Comparison of ENCODE assay signal across 17 cellular contexts in the genomic region with DNA sequence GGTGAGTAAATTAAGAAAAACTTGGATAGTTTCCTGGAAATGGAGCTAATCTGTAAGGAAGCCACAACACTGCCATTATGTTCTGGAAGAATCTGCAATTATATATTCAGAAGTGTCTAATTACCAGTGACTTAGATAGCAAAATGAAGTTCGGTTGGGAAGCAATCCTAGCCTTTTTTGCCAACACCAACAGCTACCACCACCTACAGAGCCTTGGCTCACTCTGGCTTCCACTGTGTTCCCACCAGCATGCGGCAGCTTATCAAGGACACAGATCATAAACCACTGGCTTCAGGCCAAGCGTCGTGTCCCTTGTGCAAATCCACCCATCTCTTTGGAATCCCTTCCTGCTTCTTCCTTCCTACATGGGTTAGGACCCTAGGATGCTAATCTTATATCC.
A peak's percentile ranks its signal among the peaks of the same experiment; 100 is the strongest.
DNase-seq lines count a peak whose midpoint lies in the region; ATAC-seq, FAIRE-seq and TF ChIP-seq lines count a peak whose summit lies in the region.
"Had no signal": no experiment of that assay in that cellular context is flagged by ENCODE, and none has a peak within 500 bp of the region (broad histone marks: within the 10 kb centered on the region; RNA-seq: fewer than 3 reads in every experiment).

No MANE protein-coding gene starts in this region.

- TF ChIP-seq RAD21 in Ishikawa (IDR thresholded peaks at IDR 0.05; ENCODE audit: low read depth) = no peak

- H3K27ac ChIP-seq in left lung = no peak overlapping the region
- H3K27ac ChIP-seq: epithelial cell of prostate, thoracic aorta had no signal

- peak; percentile 76; the same call in 1 of the 2 replicates for TF ChIP-seq EP300 in Ishikawa (IDR thresholded peaks at IDR 0.05; ENCODE audit: borderline replicate concordance)

- no peak for ATAC-seq in GM19397 (IDR thresholded peaks at IDR 0.05; ENCODE audit: unreplicated experiment)
- ATAC-seq in left lung = no peak
- no peak for ATAC-seq in GM18520 (IDR thresholded peaks at IDR 0.05; ENCODE audit: unreplicated experiment)
- ATAC-seq: GM23338 had no signal

- no peaks in the 10 kb centered on the region for H3K27me3 ChIP-seq in left lung

- no peak overlapping the region for H3K4me3 ChIP-seq in left lung
- H3K4me3 ChIP-seq: GM23338, thoracic aorta had no signal

- FAIRE-seq in GM19239 (lab: Jason Lieb, UNC) = no peak
- FAIRE-seq: GM12891 had no signal

- no peak for TF ChIP-seq CTCF in left lung (IDR thresholded peaks at IDR 0.05)

- peaks cover 0 to 38% of the 10 kb centered on the region in 2 donors for H3K4me1 ChIP-seq in left lung

- intact Hi-C loops in left lung (cut with DNase I) = no loop called here

- H3K9me3 ChIP-seq in left lung = no peaks in the 10 kb centered on the region
- H3K9me3 ChIP-seq: thoracic aorta had no signal

- no peaks in the 10 kb centered on the region for H3K36me3 ChIP-seq in left lung

- TF ChIP-seq POLR2A in erythroblast (IDR thresholded peaks at IDR 0.05; ENCODE audit: low read length) = no peak

- DNase-seq in Ammon's horn (ENCODE audit: low spot score) = peak; percentile 58
- peak; percentile 32 for DNase-seq in NCI-H748 treated with DMSO at 0.1 percent for 48 hours (lab: John Stamatoyannopoulos, UW)
- DNase-seq in erythroblast (lab: John Stamatoyannopoulos, UW) = peak; percentile 65 to 70
- no peak for DNase-seq in left lung
- no peak for DNase-seq in GM19239 (ENCODE audit: insufficient read length, low spot score)
- DNase-seq: activated CD4-positive, CD25-positive, alpha-beta regulatory T cell; activated CD8-positive, alpha-beta memory T cell treated with anti-CD3 and anti-CD28 coated beads, Interleukin-2, amount 50 U/mL, for 4 hours; activated naive CD4-positive, alpha-beta T cell treated with anti-CD3 and anti-CD28 coated beads, Interleukin-2, amount 10 ng/mL, durations not matched to agents 7 days and 5 days; EL; Karpas-422 had no signal

TF ChIP-seq in Ishikawa, 13 proteins besides CTCF, POLR2A, EP300 and RAD21:
- TF ChIP-seq YY1 (IDR thresholded peaks at IDR 0.05; ENCODE audit: low read depth) (no peak), TCF12 (IDR thresholded peaks at IDR 0.05; ENCODE audit: low read depth) (peak; percentile 67; the same call in 1 of the 2 replicates), NFIC (IDR thresholded peaks at IDR 0.05) (peak; percentile 95), TEAD4 (IDR thresholded peaks at IDR 0.05) (0 out of 2 replicates have a peak, but pooled peaks have one; percentile 41)

Comparison
In these comparisons a context has a peak if more than half of its experiments do, and no peak if none do; other contexts are left out.
1. DNase-seq: peak in Ammon's horn (single experiment), NCI-H748 treated with DMSO at 0.1 percent for 48 hours (single experiment) and erythroblast (2 of 2); none in left lung (0 of 2) and GM19239 (single experiment).